In the genomic region with DNA sequence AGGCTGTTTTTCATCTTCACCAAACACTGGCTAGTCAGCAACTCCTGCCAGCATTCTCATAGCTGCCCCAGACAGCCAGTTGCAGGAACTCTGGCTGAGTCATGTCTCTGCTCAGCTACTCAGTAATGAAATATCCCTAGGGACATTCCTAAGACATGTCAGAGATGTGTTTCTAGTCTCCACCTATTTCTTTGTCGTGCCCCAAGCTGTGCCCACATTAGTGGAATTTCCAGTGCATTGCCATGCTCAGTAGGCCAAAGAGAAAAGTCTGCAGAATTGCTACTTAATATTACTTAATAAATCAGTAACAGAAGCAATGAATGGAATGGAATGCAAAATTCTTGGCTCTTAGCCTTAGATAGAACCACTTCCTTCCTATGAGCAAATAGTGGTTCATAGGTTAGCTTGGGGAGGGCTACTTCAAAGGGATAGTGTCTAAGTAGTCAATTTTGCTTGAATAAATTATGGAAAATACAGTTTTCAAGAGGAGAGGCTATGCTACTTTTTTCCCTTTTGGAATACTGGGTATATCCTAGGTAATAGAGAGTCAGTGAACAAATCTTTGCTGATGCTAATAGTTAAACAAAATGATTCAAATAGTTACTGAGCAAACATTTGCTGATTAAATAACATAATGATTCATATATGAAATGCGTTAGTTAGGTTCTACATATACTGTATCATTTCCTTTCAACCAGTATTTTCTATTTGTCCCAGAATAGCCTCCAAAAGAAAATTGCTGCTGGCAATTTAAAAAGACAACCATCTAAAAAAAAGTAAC, we compare ENCODE assay signal across 1 cellular context.
TF ChIP-seq lines count a peak whose summit lies in the region.

No MANE protein-coding gene starts in this region.

TF ChIP-seq in GM23338, 12 proteins besides CTCF, POLR2A, EP300 and RAD21 (continued from another document):
- TF ChIP-seq, protein P1, sequence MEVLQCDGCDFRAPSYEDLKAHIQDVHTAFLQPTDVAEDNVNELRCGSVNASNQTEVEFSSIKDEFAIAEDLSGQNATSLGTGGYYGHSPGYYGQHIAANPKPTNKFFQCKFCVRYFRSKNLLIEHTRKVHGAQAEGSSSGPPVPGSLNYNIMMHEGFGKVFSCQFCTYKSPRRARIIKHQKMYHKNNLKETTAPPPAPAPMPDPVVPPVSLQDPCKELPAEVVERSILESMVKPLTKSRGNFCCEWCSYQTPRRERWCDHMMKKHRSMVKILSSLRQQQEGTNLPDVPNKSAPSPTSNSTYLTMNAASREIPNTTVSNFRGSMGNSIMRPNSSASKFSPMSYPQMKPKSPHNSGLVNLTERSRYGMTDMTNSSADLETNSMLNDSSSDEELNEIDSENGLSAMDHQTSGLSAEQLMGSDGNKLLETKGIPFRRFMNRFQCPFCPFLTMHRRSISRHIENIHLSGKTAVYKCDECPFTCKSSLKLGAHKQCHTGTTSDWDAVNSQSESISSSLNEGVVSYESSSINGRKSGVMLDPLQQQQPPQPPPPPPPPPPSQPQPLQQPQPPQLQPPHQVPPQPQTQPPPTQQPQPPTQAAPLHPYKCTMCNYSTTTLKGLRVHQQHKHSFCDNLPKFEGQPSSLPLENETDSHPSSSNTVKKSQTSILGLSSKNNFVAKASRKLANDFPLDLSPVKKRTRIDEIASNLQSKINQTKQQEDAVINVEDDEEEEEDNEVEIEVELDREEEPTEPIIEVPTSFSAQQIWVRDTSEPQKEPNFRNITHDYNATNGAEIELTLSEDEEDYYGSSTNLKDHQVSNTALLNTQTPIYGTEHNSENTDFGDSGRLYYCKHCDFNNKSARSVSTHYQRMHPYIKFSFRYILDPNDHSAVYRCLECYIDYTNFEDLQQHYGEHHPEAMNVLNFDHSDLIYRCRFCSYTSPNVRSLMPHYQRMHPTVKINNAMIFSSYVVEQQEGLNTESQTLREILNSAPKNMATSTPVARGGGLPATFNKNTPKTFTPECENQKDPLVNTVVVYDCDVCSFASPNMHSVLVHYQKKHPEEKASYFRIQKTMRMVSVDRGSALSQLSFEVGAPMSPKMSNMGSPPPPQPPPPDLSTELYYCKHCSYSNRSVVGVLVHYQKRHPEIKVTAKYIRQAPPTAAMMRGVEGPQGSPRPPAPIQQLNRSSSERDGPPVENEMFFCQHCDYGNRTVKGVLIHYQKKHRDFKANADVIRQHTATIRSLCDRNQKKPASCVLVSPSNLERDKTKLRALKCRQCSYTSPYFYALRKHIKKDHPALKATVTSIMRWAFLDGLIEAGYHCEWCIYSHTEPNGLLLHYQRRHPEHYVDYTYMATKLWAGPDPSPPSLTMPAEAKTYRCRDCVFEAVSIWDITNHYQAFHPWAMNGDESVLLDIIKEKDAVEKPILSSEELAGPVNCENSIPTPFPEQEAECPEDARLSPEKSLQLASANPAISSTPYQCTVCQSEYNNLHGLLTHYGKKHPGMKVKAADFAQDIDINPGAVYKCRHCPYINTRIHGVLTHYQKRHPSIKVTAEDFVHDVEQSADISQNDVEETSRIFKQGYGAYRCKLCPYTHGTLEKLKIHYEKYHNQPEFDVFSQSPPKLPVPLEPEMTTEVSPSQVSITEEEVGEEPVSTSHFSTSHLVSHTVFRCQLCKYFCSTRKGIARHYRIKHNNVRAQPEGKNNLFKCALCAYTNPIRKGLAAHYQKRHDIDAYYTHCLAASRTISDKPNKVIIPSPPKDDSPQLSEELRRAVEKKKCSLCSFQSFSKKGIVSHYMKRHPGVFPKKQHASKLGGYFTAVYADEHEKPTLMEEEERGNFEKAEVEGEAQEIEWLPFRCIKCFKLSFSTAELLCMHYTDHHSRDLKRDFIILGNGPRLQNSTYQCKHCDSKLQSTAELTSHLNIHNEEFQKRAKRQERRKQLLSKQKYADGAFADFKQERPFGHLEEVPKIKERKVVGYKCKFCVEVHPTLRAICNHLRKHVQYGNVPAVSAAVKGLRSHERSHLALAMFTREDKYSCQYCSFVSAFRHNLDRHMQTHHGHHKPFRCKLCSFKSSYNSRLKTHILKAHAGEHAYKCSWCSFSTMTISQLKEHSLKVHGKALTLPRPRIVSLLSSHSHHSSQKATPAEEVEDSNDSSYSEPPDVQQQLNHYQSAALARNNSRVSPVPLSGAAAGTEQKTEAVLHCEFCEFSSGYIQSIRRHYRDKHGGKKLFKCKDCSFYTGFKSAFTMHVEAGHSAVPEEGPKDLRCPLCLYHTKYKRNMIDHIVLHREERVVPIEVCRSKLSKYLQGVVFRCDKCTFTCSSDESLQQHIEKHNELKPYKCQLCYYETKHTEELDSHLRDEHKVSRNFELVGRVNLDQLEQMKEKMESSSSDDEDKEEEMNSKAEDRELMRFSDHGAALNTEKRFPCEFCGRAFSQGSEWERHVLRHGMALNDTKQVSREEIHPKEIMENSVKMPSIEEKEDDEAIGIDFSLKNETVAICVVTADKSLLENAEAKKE (CRISPR knock-in tag; IDR thresholded peaks at IDR 0.05): no peak
- no peak for TF ChIP-seq ZNF114 (CRISPR knock-in tag; IDR thresholded peaks at IDR 0.05)
- TF ChIP-seq EZH2 (IDR thresholded peaks at IDR 0.05; ENCODE audit: low read depth, unreplicated experiment): no peak
- TF ChIP-seq JUNB (IDR thresholded peaks at IDR 0.05; ENCODE audit: unreplicated experiment): no peak
- TF ChIP-seq STAT1 (IDR thresholded peaks at IDR 0.05; ENCODE audit: unreplicated experiment): no peak
- no peak for TF ChIP-seq NANOG (IDR thresholded peaks at IDR 0.05; ENCODE audit: borderline replicate concordance)
